In the genomic region with DNA sequence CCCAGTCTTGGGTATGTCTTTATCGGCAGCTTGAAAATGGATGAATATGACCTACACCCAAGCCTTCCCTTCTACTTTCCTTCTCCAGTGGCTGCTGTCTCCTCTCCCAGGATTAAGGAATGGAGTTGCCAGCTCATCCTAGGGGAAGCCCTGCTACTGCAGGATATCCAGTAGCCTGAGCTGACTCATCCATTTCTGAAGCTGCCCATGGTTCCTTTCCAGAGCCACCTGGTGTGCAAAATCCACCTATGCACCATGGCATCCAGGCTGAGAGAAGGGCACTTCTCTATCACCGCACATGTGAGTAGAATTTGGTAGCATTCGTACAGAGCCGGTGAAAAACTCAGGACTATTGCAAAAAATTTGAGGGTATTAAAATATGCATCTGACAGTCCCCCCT, we compare ENCODE assay signal across 30 cellular contexts.
A peak's percentile ranks its signal among the peaks of the same experiment; 100 is the strongest.
DNase-seq lines count a peak whose midpoint lies in the region; ATAC-seq, FAIRE-seq and TF ChIP-seq lines count a peak whose summit lies in the region.
"Had no signal": no experiment of that assay in that cellular context is flagged by ENCODE, and none has a peak within 500 bp of the region (broad histone marks: within the 10 kb centered on the region; RNA-seq: fewer than 3 reads in every experiment).

No MANE protein-coding gene starts in this region.

- peak; percentile 7 for DNase-seq in EL
- peak; percentile 7 for DNase-seq in HFFc6
- peak; percentile 12 for DNase-seq in WERI-Rb-1
- DNase-seq in keratinocyte (ENCODE audit: low read depth, low spot score), result no peak
- no peak for DNase-seq in activated T-helper 2 cell treated with anti-CD3 and anti-CD28 coated beads, Interferon-gamma antibody, Interleukin-2, Interleukin-4, amounts not matched to agents 10 μg/mL and 5 μg/mL and 100 μg/mL, durations not matched to agents 14 hours and 24 hours and 36 hours (ENCODE audit: low spot score)
- DNase-seq: activated CD4-positive, alpha-beta T cell treated with anti-CD3 and anti-CD28 coated beads for 36 hours; activated CD8-positive, alpha-beta memory T cell treated with anti-CD3 and anti-CD28 coated beads, Interleukin-2, amount 50 U/mL, for 48 hours; activated CD8-positive, alpha-beta T cell treated with anti-CD3 and anti-CD28 coated beads for 36 hours; activated naive CD4-positive, alpha-beta T cell treated with anti-CD3 and anti-CD28 coated beads, Interleukin-2, amount 50 U/mL, for 16 hours; amniotic stem cell; C1 segment of cervical spinal cord; DND-41; HCEC 1CT; hippocampal formation; left lung; NCI-H1092 treated with DMSO at 0.1 percent for 48 hours; NCI-H187; NCI-H2171; NCI-H524; NK-92 treated with Interleukin-12 subunit alpha and Interleukin-12 subunit beta, amount 100 ng/mL, for 24 hours; retina; Right ventricle myocardium superior; transverse colon had no signal

- dilution Hi-C loops in keratinocyte (cut with MboI; ENCODE audit: extremely low pct_ligation_motif_present, low sequenced_read_pairs), result no loop called here

- H3K27me3 ChIP-seq in WERI-Rb-1 (ENCODE audit: insufficient read depth, low read depth, severe bottlenecking), result no peaks in the 10 kb centered on the region
- no peaks in the 10 kb centered on the region for H3K27me3 ChIP-seq in keratinocyte (ENCODE audit: control insufficient read depth, extremely low read depth, insufficient read depth, low read length)
- H3K27me3 ChIP-seq: left lung, transverse colon had no signal

- ATAC-seq in HG02623 (IDR thresholded peaks at IDR 0.05; ENCODE audit: unreplicated experiment) (no peak), GM19455 (IDR thresholded peaks at IDR 0.05; ENCODE audit: unreplicated experiment) (no peak)
- ATAC-seq: activated CD4-positive, alpha-beta T cell treated with anti-CD3 and anti-CD28 coated beads for 36 hours; activated CD8-positive, alpha-beta T cell treated with anti-CD3 and anti-CD28 coated beads for 36 hours; left lung; stimulated activated memory B cell treated with anti-CD40 and anti-IgM and Interleukin-4, amounts not matched to agents 10 μg/mL and 1 μg/mL and 100 μg/mL, for 72 hours had no signal

- no peaks in the 10 kb centered on the region for H4K20me1 ChIP-seq in keratinocyte (ENCODE audit: control insufficient read depth, extremely low read depth, insufficient read depth, low read length)

- H2AFZ ChIP-seq in keratinocyte (ENCODE audit: control insufficient read depth, low read length), result no peak overlapping the region
- H2AFZ ChIP-seq: parathyroid adenoma had no signal

- no peaks in the 10 kb centered on the region for H3K9me3 ChIP-seq in WERI-Rb-1 (ENCODE audit: severe bottlenecking)
- H3K9me3 ChIP-seq in keratinocyte (ENCODE audit: control insufficient read depth, low read depth, low read length), result no peaks in the 10 kb centered on the region
- H3K9me3 ChIP-seq: left lung, transverse colon had no signal

- H3K79me2 ChIP-seq in keratinocyte (ENCODE audit: control insufficient read depth, insufficient read depth, low read length), result no peaks in the 10 kb centered on the region
- H3K79me2 ChIP-seq: parathyroid adenoma had no signal

- H3K4me3 Mint-ChIP-seq in HFFc6, result no peak overlapping the region
- no peak overlapping the region for H3K4me3 Mint-ChIP-seq in activated T-helper 2 cell treated with anti-CD3 and anti-CD28 coated beads, Interferon-gamma antibody, Interleukin-2, Interleukin-4, amounts not matched to agents 10 μg/mL and 5 μg/mL and 100 μg/mL, durations not matched to agents 14 hours and 24 hours and 36 hours (ENCODE audit: low read depth)
- H3K4me3 Mint-ChIP-seq: activated CD4-positive, alpha-beta T cell treated with anti-CD3 and anti-CD28 coated beads for 36 hours; activated CD8-positive, alpha-beta T cell treated with anti-CD3 and anti-CD28 coated beads for 36 hours; brain; neural crest cell; stimulated activated memory B cell treated with anti-CD40 and anti-IgM and Interleukin-4, amounts not matched to agents 10 μg/mL and 1 μg/mL and 100 μg/mL, for 72 hours had no signal

- no peak overlapping the region for H3K9ac ChIP-seq in keratinocyte (ENCODE audit: control insufficient read depth, extremely low read depth, insufficient read depth, low read length)
- H3K9ac ChIP-seq: parathyroid adenoma had no signal

- no peak for TF ChIP-seq CTCF in HFFc6 (IDR thresholded peaks at IDR 0.05)
- no peak for TF ChIP-seq CTCF in WERI-Rb-1 (IDR thresholded peaks at IDR 0.05; ENCODE audit: low read depth, low read length)
- peak in 2 of 3 experiments; percentile 11 to 12 for TF ChIP-seq CTCF in keratinocyte (optimal IDR thresholded peaks at IDR 0.05 in 1 of 3, IDR thresholded peaks at IDR 0.05 in 1 of 3, conservative IDR thresholded peaks at IDR 0.05 in 1 of 3; ENCODE audit: extremely low read depth in 1 of 3, insufficient read depth in 2 of 3, low read length in 3 of 3)

- no peaks in the 10 kb centered on the region for H3K9me1 ChIP-seq in keratinocyte (ENCODE audit: control insufficient read depth, extremely low read depth, insufficient read depth, low read length)

- H3K4me1 ChIP-seq in keratinocyte (ENCODE audit: control insufficient read depth, extremely low read depth, insufficient read depth, low read length), result peaks cover 3% of the 10 kb centered on the region
- H3K4me1 ChIP-seq: parathyroid adenoma had no signal

- no peaks in the 10 kb centered on the region for H3K36me3 ChIP-seq in WERI-Rb-1
- no peaks in the 10 kb centered on the region for H3K36me3 ChIP-seq in keratinocyte (ENCODE audit: control insufficient read depth in 2 of 2, extremely low read depth in 1 of 2, insufficient read depth in 2 of 2, low read length in 2 of 2)
- H3K36me3 ChIP-seq: left lung, transverse colon had no signal

- no peaks in the 10 kb centered on the region for H3K27me3 Mint-ChIP-seq in HFFc6 (ENCODE audit: insufficient read depth)
- no peaks in the 10 kb centered on the region for H3K27me3 Mint-ChIP-seq in activated T-helper 2 cell treated with anti-CD3 and anti-CD28 coated beads, Interferon-gamma antibody, Interleukin-2, Interleukin-4, amounts not matched to agents 10 μg/mL and 5 μg/mL and 100 μg/mL, durations not matched to agents 14 hours and 24 hours and 36 hours (ENCODE audit: low read depth)
- H3K27me3 Mint-ChIP-seq: activated CD4-positive, alpha-beta T cell treated with anti-CD3 and anti-CD28 coated beads for 36 hours; activated CD8-positive, alpha-beta T cell treated with anti-CD3 and anti-CD28 coated beads for 36 hours; stimulated activated memory B cell treated with anti-CD40 and anti-IgM and Interleukin-4, amounts not matched to agents 10 μg/mL and 1 μg/mL and 100 μg/mL, for 72 hours had no signal

- H3K27ac ChIP-seq in WERI-Rb-1 (no peak overlapping the region), keratinocyte (ENCODE audit: control insufficient read depth, insufficient read depth, low read length) (no peak overlapping the region)
- H3K27ac ChIP-seq: left lung, parathyroid adenoma, transverse colon had no signal

- peaks cover 49% of the 10 kb centered on the region for H3K4me1 Mint-ChIP-seq in HFFc6 (ENCODE audit: low read depth)
- peaks cover 2% of the 10 kb centered on the region for H3K4me1 Mint-ChIP-seq in activated T-helper 2 cell treated with anti-CD3 and anti-CD28 coated beads, Interferon-gamma antibody, Interleukin-2, Interleukin-4, amounts not matched to agents 10 μg/mL and 5 μg/mL and 100 μg/mL, durations not matched to agents 14 hours and 24 hours and 36 hours (ENCODE audit: low read depth)
- H3K4me1 Mint-ChIP-seq: activated CD4-positive, alpha-beta T cell treated with anti-CD3 and anti-CD28 coated beads for 36 hours; stimulated activated memory B cell treated with anti-CD40 and anti-IgM and Interleukin-4, amounts not matched to agents 10 μg/mL and 1 μg/mL and 100 μg/mL, for 72 hours had no signal

- no peaks in the 10 kb centered on the region for H3K9me3 Mint-ChIP-seq in HFFc6
- no peaks in the 10 kb centered on the region for H3K9me3 Mint-ChIP-seq in activated T-helper 2 cell treated with anti-CD3 and anti-CD28 coated beads, Interferon-gamma antibody, Interleukin-2, Interleukin-4, amounts not matched to agents 10 μg/mL and 5 μg/mL and 100 μg/mL, durations not matched to agents 14 hours and 24 hours and 36 hours
- H3K9me3 Mint-ChIP-seq: activated CD8-positive, alpha-beta T cell treated with anti-CD3 and anti-CD28 coated beads for 36 hours; neural crest cell had no signal

- H3K4me2 ChIP-seq in keratinocyte (ENCODE audit: control insufficient read depth, extremely low read depth, insufficient read depth, low read depth, low read length), result no peak overlapping the region

- no peaks in the 10 kb centered on the region for H3K36me3 Mint-ChIP-seq in HFFc6 (ENCODE audit: low read depth)
- H3K36me3 Mint-ChIP-seq in activated T-helper 2 cell treated with anti-CD3 and anti-CD28 coated beads, Interferon-gamma antibody, Interleukin-2, Interleukin-4, amounts not matched to agents 10 μg/mL and 5 μg/mL and 100 μg/mL, durations not matched to agents 14 hours and 24 hours and 36 hours (ENCODE audit: low read depth), result no peaks in the 10 kb centered on the region
- H3K36me3 Mint-ChIP-seq: brain; stimulated activated memory B cell treated with anti-CD40 and anti-IgM and Interleukin-4, amounts not matched to agents 10 μg/mL and 1 μg/mL and 100 μg/mL, for 72 hours had no signal

- FAIRE-seq in keratinocyte (lab: Jason Lieb, UNC), result no peak
- FAIRE-seq: GM18507 had no signal

- intact Hi-C loops in activated T-helper 2 cell treated with anti-CD3 and anti-CD28 coated beads, Interferon-gamma antibody, Interleukin-2, Interleukin-4, amounts not matched to agents 10 μg/mL and 5 μg/mL and 100 μg/mL, durations not matched to agents 14 hours and 24 hours and 36 hours (cut with micrococcal nuclease), result no loop called here

- H3K4me3 ChIP-seq in WERI-Rb-1 (ENCODE audit: low read depth, low read length) (no peak overlapping the region), keratinocyte (ENCODE audit: control insufficient read depth in 2 of 3, extremely low read depth in 1 of 3, insufficient read depth in 2 of 3, low read depth in 1 of 3, low read length in 3 of 3) (no peak overlapping the region)
- H3K4me3 ChIP-seq: left lung, transverse colon had no signal

- no peak overlapping the region for H3K27ac Mint-ChIP-seq in HFFc6
- no peak overlapping the region for H3K27ac Mint-ChIP-seq in activated T-helper 2 cell treated with anti-CD3 and anti-CD28 coated beads, Interferon-gamma antibody, Interleukin-2, Interleukin-4, amounts not matched to agents 10 μg/mL and 5 μg/mL and 100 μg/mL, durations not matched to agents 14 hours and 24 hours and 36 hours
- H3K27ac Mint-ChIP-seq: activated CD4-positive, alpha-beta T cell treated with anti-CD3 and anti-CD28 coated beads for 36 hours; activated CD8-positive, alpha-beta T cell treated with anti-CD3 and anti-CD28 coated beads for 36 hours; brain; stimulated activated memory B cell treated with anti-CD40 and anti-IgM and Interleukin-4, amounts not matched to agents 10 μg/mL and 1 μg/mL and 100 μg/mL, for 72 hours had no signal

Comparison
In these comparisons a context has a peak if more than half of its experiments do, and no peak if none do; other contexts are left out.
1. DNase-seq: peak in EL (single experiment), HFFc6 (single experiment) and WERI-Rb-1 (single experiment); none in keratinocyte (single experiment) and activated T-helper 2 cell treated with anti-CD3 and anti-CD28 coated beads, Interferon-gamma antibody, Interleukin-2, Interleukin-4, amounts not matched to agents 10 μg/mL and 5 μg/mL and 100 μg/mL, durations not matched to agents 14 hours and 24 hours and 36 hours (single experiment).
2. CTCF ChIP-seq: peak in keratinocyte (2 of 3); none in HFFc6 (single experiment) and WERI-Rb-1 (single experiment).